ENCODE assay signal across 11 cellular contexts in genomic region chr7:73327449-73327848, GRCh38. TPM values are rescaled to one million over a fixed set of nuclear protein-coding genes. Genes with fewer than 3 reads are reported as not detected.
"Had no signal": no experiment of that assay in that cellular context is flagged by ENCODE, and none has a peak within 500 bp of the region (broad histone marks: within the 10 kb centered on the region; RNA-seq: fewer than 3 reads in every experiment).

No MANE protein-coding gene starts in this region.

RNA-seq across cellular contexts. Expression of gene TRIM50, which starts 0.4 kb away (rescaled TPM):
- total RNA-seq: temporal lobe, transverse colon, ureter, vagina had no signal

RNA-seq across cellular contexts. Expression of gene FKBP6, which starts 0.5 kb away (rescaled TPM):
- total RNA-seq: stomach, subcutaneous adipose tissue, suprapubic skin, thoracic aorta, tibial nerve, transverse colon, upper lobe of right lung, ureter, urinary bladder, vagina had no signal
- polyA plus RNA-seq: urinary bladder had no signal
